ENCODE assay signal across 1 cellular context in the genomic region with DNA sequence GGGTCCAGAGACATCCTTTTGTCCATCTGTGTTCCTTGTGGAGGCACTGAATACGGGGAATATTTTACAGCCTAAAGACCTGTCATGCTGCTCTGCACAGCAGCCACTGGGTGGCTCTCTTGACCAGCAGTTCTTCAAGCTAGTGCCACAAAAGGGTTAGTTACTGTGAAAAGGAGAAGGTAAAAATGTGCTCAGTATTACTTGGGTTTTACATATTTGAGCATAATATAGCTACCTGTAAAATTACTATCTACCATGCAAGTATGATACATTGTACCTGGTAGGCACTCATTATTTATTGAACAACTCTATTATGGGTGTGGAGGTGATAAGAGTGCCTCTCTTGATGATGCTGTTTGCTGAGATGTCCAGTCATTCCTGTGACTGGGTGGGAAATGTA.
TF ChIP-seq lines count a peak whose summit lies in the region.

No MANE protein-coding gene starts in this region.

TF ChIP-seq in HEK293, 187 proteins besides CTCF, POLR2A, EP300 and RAD21 (continued from another document):
- no peak for TF ChIP-seq HOXA7 (CRISPR knock-in tag; IDR thresholded peaks at IDR 0.05; ENCODE audit: borderline replicate concordance)
- TF ChIP-seq ZNF560 (tag by site-specific recombination; IDR thresholded peaks at IDR 0.05; ENCODE audit: borderline replicate concordance) = no peak
